8 cellular contexts compared by ENCODE assay signal in genomic region chr12:116532986-116533342, GRCh38.
A peak's percentile ranks its signal among the peaks of the same experiment; 100 is the strongest.
DNase-seq lines count a peak whose midpoint lies in the region; ATAC-seq and TF ChIP-seq lines count a peak whose summit lies in the region.

No MANE protein-coding gene starts in this region.

- H3K36me3 Mint-ChIP-seq in nephron (ENCODE audit: low read depth) = no peaks in the 10 kb centered on the region

- peak overlapping the region; percentile 51 for H3K4me3 ChIP-seq in astrocyte of the spinal cord (ENCODE audit: low read depth, low read length)

- H3K27ac Mint-ChIP-seq in nephron = peak overlapping the region; percentile 53 to 91 (median 82)

- ATAC-seq in HG03135 (IDR thresholded peaks at IDR 0.05; ENCODE audit: unreplicated experiment) = peak; percentile 13
- ATAC-seq in HG03439 (IDR thresholded peaks at IDR 0.05; ENCODE audit: unreplicated experiment) = no peak
- ATAC-seq in GM18519 (IDR thresholded peaks at IDR 0.05; ENCODE audit: low FRiP score, unreplicated experiment) = no peak
- no peak for ATAC-seq in GM18498 (IDR thresholded peaks at IDR 0.05; ENCODE audit: unreplicated experiment)
- no peak for ATAC-seq in HG03196 (IDR thresholded peaks at IDR 0.05; ENCODE audit: unreplicated experiment)

- TF ChIP-seq CTCF in astrocyte of the spinal cord (IDR thresholded peaks at IDR 0.05; ENCODE audit: low read depth, low read length) (no peak), nephron (IDR thresholded peaks at IDR 0.05; ENCODE audit: unreplicated experiment in 3 of 3) (no peak)

- no peaks in the 10 kb centered on the region for H3K9me3 Mint-ChIP-seq in nephron

- H3K27me3 Mint-ChIP-seq in nephron (ENCODE audit: low read depth) = no peaks in the 10 kb centered on the region

- H3K9me3 ChIP-seq in ES-I3 (ENCODE audit: control insufficient read depth, insufficient read depth, low read length) = no peaks in the 10 kb centered on the region

- H3K4me3 Mint-ChIP-seq in nephron = peak overlapping the region; percentile 78 to 96 (median 81)

- no peak for DNase-seq in astrocyte of the spinal cord (ENCODE audit: low read depth, low spot score)

- H3K4me1 Mint-ChIP-seq in nephron = peaks cover 63% of the 10 kb centered on the region

- in situ Hi-C loops in astrocyte of the spinal cord (cut with HindIII; ENCODE audit: low sequenced_read_pairs) = no loop called here

- H3K36me3 ChIP-seq in ES-I3 (ENCODE audit: insufficient read depth, low read length) = no peaks in the 10 kb centered on the region

- peaks cover 18% of the 10 kb centered on the region; the same call in 1 of the 2 replicates for H3K4me1 ChIP-seq in ES-I3 (ENCODE audit: insufficient read depth, low read length)

- H3K9ac ChIP-seq in ES-I3 (ENCODE audit: low read depth, low read length) = peak overlapping the region; percentile 46; the same call in 1 of the 2 replicates
